In genomic region chr5:134525687-134526482, GRCh38 we compare ENCODE assay signal across 1 cellular context.
TF ChIP-seq lines count a peak whose summit lies in the region.

No MANE protein-coding gene starts in this region.

TF ChIP-seq in SK-N-SH, 30 proteins besides CTCF, POLR2A, EP300 and RAD21 (continued from another document):
- TF ChIP-seq IRF3 (IDR thresholded peaks at IDR 0.05; ENCODE audit: low read depth, low read length) = no peak
TF ChIP-seq in SK-N-SH: peak in this region for 9.
